ENCODE assay signal across 17 cellular contexts in genomic region chr19:39737351-39737750, GRCh38. TPM values are rescaled to one million over a fixed set of nuclear protein-coding genes. Genes with fewer than 3 reads are reported as not detected.
DNase-seq lines count a peak whose midpoint lies in the region; ATAC-seq and TF ChIP-seq lines count a peak whose summit lies in the region.
"Had no signal": no experiment of that assay in that cellular context is flagged by ENCODE, and none has a peak within 500 bp of the region (broad histone marks: within the 10 kb centered on the region; RNA-seq: fewer than 3 reads in every experiment).

No MANE protein-coding gene starts in this region.

- no peak overlapping the region for H3K4ac ChIP-seq in trophoblast cell (ENCODE audit: low read depth, low read length)

- CTCF ChIA-PET in activated CD4-positive, alpha-beta T cell treated with anti-CD3 and anti-CD28 coated beads for 36 hours (lab: Charles Lee): no interaction called here
- CTCF ChIA-PET in activated CD4-positive, alpha-beta T cell treated with anti-CD3 and anti-CD28 coated beads, Interleukin-2, amount 10 ng/mL, durations not matched to agents 7 days and 5 days (lab: Charles Lee): no interaction called here

- H3K9me3 Mint-ChIP-seq in activated CD4-positive, alpha-beta T cell treated with anti-CD3 and anti-CD28 coated beads for 36 hours (ENCODE audit: low read depth): no peaks in the 10 kb centered on the region
- no peaks in the 10 kb centered on the region for H3K9me3 Mint-ChIP-seq in activated CD4-positive, alpha-beta T cell treated with anti-CD3 and anti-CD28 coated beads, Interleukin-2, amount 10 ng/mL, durations not matched to agents 7 days and 5 days
- peaks cover 13% of the 10 kb centered on the region for H3K9me3 Mint-ChIP-seq in activated T-helper 1 cell treated with anti-CD3 and anti-CD28 coated beads, Interleukin-12 subunit alpha, Interleukin-12 subunit beta, Interleukin-2, Interleukin-4 antibody, amounts not matched to agents 30 ng/mL and 10 ng/mL and 1 ng/mL, durations not matched to agents 14 hours and 24 hours and 36 hours

- intact Hi-C loops in activated CD4-positive, alpha-beta T cell treated with anti-CD3 and anti-CD28 coated beads for 36 hours (cut with DNase I, micrococcal nuclease): loop anchor here in 1 of 2 experiments (2.0 kb wide), 1 partner anchor 59 kb away; no protein-coding TSS in a partner anchor
- intact Hi-C loops in activated T-helper 1 cell treated with anti-CD3 and anti-CD28 coated beads, Interleukin-12 subunit alpha, Interleukin-12 subunit beta, Interleukin-2, Interleukin-4 antibody, amounts not matched to agents 30 ng/mL and 10 ng/mL and 1 ng/mL, durations not matched to agents 14 hours and 24 hours and 36 hours (cut with micrococcal nuclease): no loop called here

- peak; percentile 80 for ATAC-seq in activated CD4-positive, alpha-beta T cell treated with anti-CD3 and anti-CD28 coated beads for 36 hours
- ATAC-seq in gastroesophageal sphincter: no peak

- no peak overlapping the region for H3K9ac ChIP-seq in trophoblast cell (ENCODE audit: low read length)
- H3K9ac ChIP-seq: BLaER1 had no signal

- no peak for TF ChIP-seq POLR2A in gastroesophageal sphincter (IDR thresholded peaks at IDR 0.05)

- no peak overlapping the region for H4K8ac ChIP-seq in trophoblast cell (ENCODE audit: low read depth, low read length)

- no CpG with 5 or more reads among the region's 3 CpGs for WGBS in trophoblast cell (ENCODE audit: extremely low coverage, insufficient coverage, insufficient read length)
- 73 to 76% methylated on average over 2 of the region's 3 CpGs for WGBS in gastroesophageal sphincter (ENCODE audit: low coverage in 1 of 2), 2 donors

- peak; percentile 13 for DNase-seq in activated CD4-positive, alpha-beta T cell treated with anti-CD3 and anti-CD28 coated beads for 36 hours
- no peak for DNase-seq in activated CD4-positive, alpha-beta T cell treated with anti-CD3 and anti-CD28 coated beads, Interleukin-2, amount 10 ng/mL, durations not matched to agents 7 days and 5 days
- DNase-seq in stimulated activated CD4-positive, alpha-beta T cell treated with anti-CD3 and anti-CD28 coated beads, Interleukin-1b, Interleukin-23, amount 100 ng/mL, for 48 hours: peak; percentile 16
- no peak for DNase-seq in stimulated activated CD4-positive, alpha-beta T cell treated with anti-CD3 and anti-CD28 coated beads, Interleukin-4, amount 100 ng/mL, for 1 hour
- no peak for DNase-seq in activated T-helper 1 cell treated with anti-CD3 and anti-CD28 coated beads, Interleukin-12 subunit alpha, Interleukin-12 subunit beta, Interleukin-2, Interleukin-4 antibody, amounts not matched to agents 30 ng/mL and 10 ng/mL and 1 ng/mL, durations not matched to agents 14 hours and 24 hours and 36 hours (ENCODE audit: low spot score)
- DNase-seq in trophoblast cell: peak; percentile 15 to 50
- no peak for DNase-seq in caudate nucleus (lab: John Stamatoyannopoulos, UW)
- DNase-seq: DMS153, EL, HCEC 1CT, NCI-H1436 treated with DMSO at 0.1 percent for 48 hours, NCI-H2081 treated with DMSO at 0.1 percent for 48 hours, NCI-H524 had no signal

- no peak overlapping the region for H3K23ac ChIP-seq in trophoblast cell (ENCODE audit: low read length)

- POLR2A ChIA-PET in activated CD4-positive, alpha-beta T cell treated with anti-CD3 and anti-CD28 coated beads for 36 hours (lab: Charles Lee): no interaction called here
- POLR2A ChIA-PET in activated CD4-positive, alpha-beta T cell treated with anti-CD3 and anti-CD28 coated beads, Interleukin-2, amount 10 ng/mL, durations not matched to agents 7 days and 5 days (lab: Charles Lee): no interaction called here

- no peaks in the 10 kb centered on the region for H3K4me1 ChIP-seq in trophoblast cell (ENCODE audit: control insufficient read depth in 1 of 2, insufficient read depth in 2 of 2, low read length in 2 of 2)
- H3K4me1 ChIP-seq in gastroesophageal sphincter: no peaks in the 10 kb centered on the region
- H3K4me1 ChIP-seq: BLaER1 had no signal

- H3K27me3 Mint-ChIP-seq in activated CD4-positive, alpha-beta T cell treated with anti-CD3 and anti-CD28 coated beads for 36 hours: peaks cover 2% of the 10 kb centered on the region
- H3K27me3 Mint-ChIP-seq in activated CD4-positive, alpha-beta T cell treated with anti-CD3 and anti-CD28 coated beads, Interleukin-2, amount 10 ng/mL, durations not matched to agents 7 days and 5 days: peaks cover under 1% of the 10 kb centered on the region
- peaks cover 3% of the 10 kb centered on the region for H3K27me3 Mint-ChIP-seq in activated T-helper 1 cell treated with anti-CD3 and anti-CD28 coated beads, Interleukin-12 subunit alpha, Interleukin-12 subunit beta, Interleukin-2, Interleukin-4 antibody, amounts not matched to agents 30 ng/mL and 10 ng/mL and 1 ng/mL, durations not matched to agents 14 hours and 24 hours and 36 hours (ENCODE audit: insufficient read depth)

- H3K4me2 ChIP-seq in trophoblast cell (ENCODE audit: low read length): no peak overlapping the region
- H3K4me2 ChIP-seq: BLaER1 had no signal

- no peak overlapping the region for H4K91ac ChIP-seq in trophoblast cell (ENCODE audit: low read depth, low read length)

- no peak overlapping the region for H4K12ac ChIP-seq in trophoblast cell (ENCODE audit: low read depth, low read length)

- H2BK120ac ChIP-seq in trophoblast cell (ENCODE audit: insufficient read depth, low read length, poor library complexity): no peak overlapping the region

- no peaks in the 10 kb centered on the region for H3K79me2 ChIP-seq in trophoblast cell (ENCODE audit: control insufficient read depth, insufficient read depth, low read length, poor library complexity)

- no peak overlapping the region for H2BK5ac ChIP-seq in trophoblast cell (ENCODE audit: low read depth, low read length, poor library complexity)

- TF ChIP-seq EP300 in gastroesophageal sphincter (IDR thresholded peaks at IDR 0.05): no peak

- no peak overlapping the region for H3K4me3 Mint-ChIP-seq in activated CD4-positive, alpha-beta T cell treated with anti-CD3 and anti-CD28 coated beads for 36 hours
- H3K4me3 Mint-ChIP-seq in activated CD4-positive, alpha-beta T cell treated with anti-CD3 and anti-CD28 coated beads, Interleukin-2, amount 10 ng/mL, durations not matched to agents 7 days and 5 days: no peak overlapping the region
- H3K4me3 Mint-ChIP-seq in activated T-helper 1 cell treated with anti-CD3 and anti-CD28 coated beads, Interleukin-12 subunit alpha, Interleukin-12 subunit beta, Interleukin-2, Interleukin-4 antibody, amounts not matched to agents 30 ng/mL and 10 ng/mL and 1 ng/mL, durations not matched to agents 14 hours and 24 hours and 36 hours: no peak overlapping the region

- no peak overlapping the region for H3K27ac Mint-ChIP-seq in activated CD4-positive, alpha-beta T cell treated with anti-CD3 and anti-CD28 coated beads for 36 hours
- no peak overlapping the region for H3K27ac Mint-ChIP-seq in activated CD4-positive, alpha-beta T cell treated with anti-CD3 and anti-CD28 coated beads, Interleukin-2, amount 10 ng/mL, durations not matched to agents 7 days and 5 days
- peak overlapping the region; percentile 37 for H3K27ac Mint-ChIP-seq in activated T-helper 1 cell treated with anti-CD3 and anti-CD28 coated beads, Interleukin-12 subunit alpha, Interleukin-12 subunit beta, Interleukin-2, Interleukin-4 antibody, amounts not matched to agents 30 ng/mL and 10 ng/mL and 1 ng/mL, durations not matched to agents 14 hours and 24 hours and 36 hours

- H3K9me3 ChIP-seq in trophoblast cell (ENCODE audit: insufficient read depth, low read depth, low read length) (peaks cover 2% of the 10 kb centered on the region), gastroesophageal sphincter (no peaks in the 10 kb centered on the region)
- H3K9me3 ChIP-seq: BLaER1 had no signal

- H3K14ac ChIP-seq in trophoblast cell (ENCODE audit: low read length): no peak overlapping the region

- H3K27me3 ChIP-seq in trophoblast cell (ENCODE audit: insufficient read depth, low read length) (no peaks in the 10 kb centered on the region), gastroesophageal sphincter (peaks cover 22% of the 10 kb centered on the region)
- H3K27me3 ChIP-seq: BLaER1 had no signal

- no peaks in the 10 kb centered on the region for H3K36me3 Mint-ChIP-seq in activated CD4-positive, alpha-beta T cell treated with anti-CD3 and anti-CD28 coated beads for 36 hours (ENCODE audit: low read depth)
- H3K36me3 Mint-ChIP-seq in activated CD4-positive, alpha-beta T cell treated with anti-CD3 and anti-CD28 coated beads, Interleukin-2, amount 10 ng/mL, durations not matched to agents 7 days and 5 days (ENCODE audit: low read depth): no peaks in the 10 kb centered on the region
- H3K36me3 Mint-ChIP-seq in activated T-helper 1 cell treated with anti-CD3 and anti-CD28 coated beads, Interleukin-12 subunit alpha, Interleukin-12 subunit beta, Interleukin-2, Interleukin-4 antibody, amounts not matched to agents 30 ng/mL and 10 ng/mL and 1 ng/mL, durations not matched to agents 14 hours and 24 hours and 36 hours (ENCODE audit: low read depth): peaks cover 1% of the 10 kb centered on the region

- H3K36me3 ChIP-seq in trophoblast cell (ENCODE audit: control insufficient read depth in 1 of 2, insufficient read depth in 2 of 2, low read length in 2 of 2): no peaks in the 10 kb centered on the region
- no peaks in the 10 kb centered on the region for H3K36me3 ChIP-seq in gastroesophageal sphincter
- H3K36me3 ChIP-seq: BLaER1 had no signal

- no peak overlapping the region for H2AFZ ChIP-seq in trophoblast cell (ENCODE audit: insufficient read depth, low read length, poor library complexity)

- H3K27ac ChIP-seq in trophoblast cell (ENCODE audit: low read depth, low read length) (no peak overlapping the region), gastroesophageal sphincter (no peak overlapping the region), caudate nucleus (ENCODE audit: low read depth, low read length) (no peak overlapping the region)
- H3K27ac ChIP-seq: 22Rv1, BLaER1, RWPE1 had no signal

- no peak overlapping the region for H2BK12ac ChIP-seq in trophoblast cell (ENCODE audit: low read length)

- peaks cover 24% of the 10 kb centered on the region for H3K4me1 Mint-ChIP-seq in activated CD4-positive, alpha-beta T cell treated with anti-CD3 and anti-CD28 coated beads for 36 hours
- peaks cover 9% of the 10 kb centered on the region for H3K4me1 Mint-ChIP-seq in activated CD4-positive, alpha-beta T cell treated with anti-CD3 and anti-CD28 coated beads, Interleukin-2, amount 10 ng/mL, durations not matched to agents 7 days and 5 days
- H3K4me1 Mint-ChIP-seq in activated T-helper 1 cell treated with anti-CD3 and anti-CD28 coated beads, Interleukin-12 subunit alpha, Interleukin-12 subunit beta, Interleukin-2, Interleukin-4 antibody, amounts not matched to agents 30 ng/mL and 10 ng/mL and 1 ng/mL, durations not matched to agents 14 hours and 24 hours and 36 hours (ENCODE audit: low read depth): peaks cover 54% of the 10 kb centered on the region

- no peak overlapping the region for H3K18ac ChIP-seq in trophoblast cell (ENCODE audit: low read length)

- H3K4me3 ChIP-seq in trophoblast cell (ENCODE audit: low read depth, low read length): no peak overlapping the region
- no peak overlapping the region for H3K4me3 ChIP-seq in gastroesophageal sphincter
- H3K4me3 ChIP-seq: BLaER1 had no signal

- no peak overlapping the region for H2AK5ac ChIP-seq in trophoblast cell (ENCODE audit: low read length)

- H3K79me1 ChIP-seq in trophoblast cell (ENCODE audit: low read length): no peaks in the 10 kb centered on the region

- TF ChIP-seq CTCF in gastroesophageal sphincter (IDR thresholded peaks at IDR 0.05): no peak

RNA-seq across cellular contexts. Expression of gene CLC, which starts 0.5 kb away (rescaled TPM):
- total RNA-seq in activated CD4-positive, alpha-beta T cell treated with anti-CD3 and anti-CD28 coated beads for 36 hours: under 1 TPM in 1 of 2 experiments, not detected in 1; 0.40 TPM
- not detected for total RNA-seq in activated CD4-positive, alpha-beta T cell treated with anti-CD3 and anti-CD28 coated beads, Interleukin-2, amount 10 ng/mL, durations not matched to agents 7 days and 5 days
- total RNA-seq in activated T-helper 1 cell treated with anti-CD3 and anti-CD28 coated beads, Interleukin-12 subunit alpha, Interleukin-12 subunit beta, Interleukin-2, Interleukin-4 antibody, amounts not matched to agents 30 ng/mL and 10 ng/mL and 1 ng/mL, durations not matched to agents 14 hours and 24 hours and 36 hours: 2.3 and 2.6 TPM in 2 replicates
- not detected in 2 replicates for polyA plus RNA-seq in trophoblast cell (2013)
- total RNA-seq in gastroesophageal sphincter: not detected

RNA-seq across cellular contexts. Expression of gene LGALS14, which starts 33.1 kb away (rescaled TPM):
- 1 to 10 TPM in 1 of 2 experiments, under 1 TPM in 1; 0.80 to 1.4 TPM for total RNA-seq in activated CD4-positive, alpha-beta T cell treated with anti-CD3 and anti-CD28 coated beads for 36 hours
- not detected for total RNA-seq in activated CD4-positive, alpha-beta T cell treated with anti-CD3 and anti-CD28 coated beads, Interleukin-2, amount 10 ng/mL, durations not matched to agents 7 days and 5 days
- total RNA-seq in activated T-helper 1 cell treated with anti-CD3 and anti-CD28 coated beads, Interleukin-12 subunit alpha, Interleukin-12 subunit beta, Interleukin-2, Interleukin-4 antibody, amounts not matched to agents 30 ng/mL and 10 ng/mL and 1 ng/mL, durations not matched to agents 14 hours and 24 hours and 36 hours: 0.56 TPM in 1 of 2 replicates, not detected in the other
- 0.92 and 0.97 TPM in 2 replicates for polyA plus RNA-seq in trophoblast cell (2013)
- total RNA-seq in gastroesophageal sphincter: not detected

RNA-seq across cellular contexts. Expression of gene LEUTX, which starts 41.3 kb away (rescaled TPM):
- not detected for total RNA-seq in activated CD4-positive, alpha-beta T cell treated with anti-CD3 and anti-CD28 coated beads for 36 hours
- not detected for total RNA-seq in activated CD4-positive, alpha-beta T cell treated with anti-CD3 and anti-CD28 coated beads, Interleukin-2, amount 10 ng/mL, durations not matched to agents 7 days and 5 days
- not detected in 2 replicates for total RNA-seq in activated T-helper 1 cell treated with anti-CD3 and anti-CD28 coated beads, Interleukin-12 subunit alpha, Interleukin-12 subunit beta, Interleukin-2, Interleukin-4 antibody, amounts not matched to agents 30 ng/mL and 10 ng/mL and 1 ng/mL, durations not matched to agents 14 hours and 24 hours and 36 hours
- not detected in 2 replicates for polyA plus RNA-seq in trophoblast cell (2013)
- not detected for total RNA-seq in gastroesophageal sphincter

Comparison
In these comparisons a context has a peak if more than half of its experiments do, and no peak if none do; other contexts are left out.
1. DNase-seq: peak in activated CD4-positive, alpha-beta T cell treated with anti-CD3 and anti-CD28 coated beads for 36 hours (single experiment), stimulated activated CD4-positive, alpha-beta T cell treated with anti-CD3 and anti-CD28 coated beads, Interleukin-1b, Interleukin-23, amount 100 ng/mL, for 48 hours (single experiment) and trophoblast cell (2 of 2); none in activated CD4-positive, alpha-beta T cell treated with anti-CD3 and anti-CD28 coated beads, Interleukin-2, amount 10 ng/mL, durations not matched to agents 7 days and 5 days (single experiment), stimulated activated CD4-positive, alpha-beta T cell treated with anti-CD3 and anti-CD28 coated beads, Interleukin-4, amount 100 ng/mL, for 1 hour (single experiment), activated T-helper 1 cell treated with anti-CD3 and anti-CD28 coated beads, Interleukin-12 subunit alpha, Interleukin-12 subunit beta, Interleukin-2, Interleukin-4 antibody, amounts not matched to agents 30 ng/mL and 10 ng/mL and 1 ng/mL, durations not matched to agents 14 hours and 24 hours and 36 hours (single experiment) and caudate nucleus (0 of 61).